In the genomic region with DNA sequence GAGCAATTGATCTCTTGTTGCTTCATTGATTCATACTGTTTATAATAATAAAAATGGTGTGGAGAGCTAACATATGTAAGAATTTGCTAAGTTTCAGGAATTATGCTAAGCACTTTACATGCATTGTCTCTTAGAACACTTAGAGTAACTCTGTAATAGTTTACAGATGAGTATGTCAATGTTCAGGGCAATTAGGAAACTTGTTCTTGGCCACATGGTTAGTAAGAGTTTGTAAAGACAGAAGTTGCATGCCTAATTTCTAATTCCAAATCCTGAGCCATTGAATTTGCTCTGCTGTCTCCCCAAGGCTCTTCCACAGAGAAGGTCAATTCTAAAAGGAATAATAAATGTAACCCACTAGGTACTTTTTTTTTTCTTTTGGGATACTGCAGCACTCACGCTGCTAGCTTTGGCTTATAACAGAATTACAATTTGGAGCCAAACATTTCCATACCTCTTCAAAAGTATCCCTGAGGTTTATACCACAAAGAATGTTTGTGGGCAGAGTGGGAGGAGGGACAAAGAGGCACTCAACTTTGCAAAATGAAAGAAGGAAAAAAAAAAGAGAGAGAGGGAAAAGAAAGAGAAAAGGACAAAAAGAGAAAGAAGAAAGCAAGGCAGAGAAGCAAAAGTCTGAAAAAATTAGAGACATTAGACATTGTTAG, we compare ENCODE assay signal across 29 cellular contexts.
DNase-seq lines count a peak whose midpoint lies in the region; ATAC-seq, FAIRE-seq and TF ChIP-seq lines count a peak whose summit lies in the region.
"Had no signal": no experiment of that assay in that cellular context is flagged by ENCODE, and none has a peak within 500 bp of the region (broad histone marks: within the 10 kb centered on the region; RNA-seq: fewer than 3 reads in every experiment).

No MANE protein-coding gene starts in this region.

- no peaks in the 10 kb centered on the region for H3K79me2 ChIP-seq in HepG2 (ENCODE audit: insufficient read depth, low read length)

- no peak overlapping the region for H3K4me2 ChIP-seq in HepG2 (ENCODE audit: low read depth, low read length)
- H3K4me2 ChIP-seq: BLaER1 treated with 17β-estradiol and CSF1 and Interleukin-3, amounts not matched to agents 10 nM and 100 nM had no signal

- H3K27me3 ChIP-seq in HepG2 (ENCODE audit: control insufficient read depth in 1 of 2, insufficient read depth in 2 of 2, low read length in 2 of 2) = no peaks in the 10 kb centered on the region
- no peaks in the 10 kb centered on the region for H3K27me3 ChIP-seq in right lobe of liver
- H3K27me3 ChIP-seq: BLaER1 treated with 17β-estradiol and CSF1 and Interleukin-3, amounts not matched to agents 10 nM and 100 nM; esophagus muscularis mucosa; Peyer's patch; right atrium auricular region had no signal

- TF ChIP-seq EP300 in HepG2 (IDR thresholded peaks at IDR 0.05; ENCODE audit: low read depth in 2 of 2, low read length in 2 of 2) (no peak), HepG2 (CRISPR knock-in tag; IDR thresholded peaks at IDR 0.05; ENCODE audit: borderline replicate concordance) (no peak)

- H3K9ac ChIP-seq in HepG2 (ENCODE audit: insufficient read depth, low read depth, low read length) = no peak overlapping the region
- H3K9ac ChIP-seq: BLaER1 treated with 17β-estradiol and CSF1 and Interleukin-3, amounts not matched to agents 10 nM and 100 nM had no signal

- TF ChIP-seq CTCF in HepG2 (CRISPR knock-in tag; IDR thresholded peaks at IDR 0.05) (no peak), right lobe of liver (IDR thresholded peaks at IDR 0.05) (no peak), fibroblast of the aortic adventitia (IDR thresholded peaks at IDR 0.05; ENCODE audit: insufficient read depth, low read length) (no peak), GM13976 (IDR thresholded peaks at IDR 0.05; ENCODE audit: borderline replicate concordance, control extremely low read depth, extremely low read depth, insufficient read depth, missing control alignments) (no peak)

- BruUV-seq in HepG2 (replicated peaks; lab: Mats Ljungman, UMichigan) = no TSS peak

- TF ChIP-seq POLR2A in HepG2 (IDR thresholded peaks at IDR 0.05; ENCODE audit: insufficient read depth in 1 of 2, low read depth in 2 of 2, low read length in 2 of 2) (no peak), right lobe of liver (IDR thresholded peaks at IDR 0.05) (no peak)

- POLR2A ChIA-PET in HepG2 (lab: Yijun Ruan, JAX) = no interaction called here

- intact Hi-C loops in HepG2 (cut with micrococcal nuclease; ENCODE audit: unreplicated experiment) = no loop called here
- intact Hi-C loops in right lobe of liver (cut with DNase I) = no loop called here

- no peak overlapping the region for H3K4me3 ChIP-seq in HepG2 (replicated peaks in 1 of 3; ENCODE audit: insufficient read depth in 1 of 3, low read depth in 2 of 3, low read length in 3 of 3)
- H3K4me3 ChIP-seq in right lobe of liver = no peak overlapping the region
- H3K4me3 ChIP-seq in fibroblast of the aortic adventitia (ENCODE audit: low read depth, low read length) = no peak overlapping the region
- H3K4me3 ChIP-seq: BLaER1 treated with 17β-estradiol and CSF1 and Interleukin-3, amounts not matched to agents 10 nM and 100 nM; esophagus muscularis mucosa; HAP-1; lung; Peyer's patch; right atrium auricular region had no signal

- FAIRE-seq in HepG2 (lab: Jason Lieb, UNC) = peak; percentile 12
- FAIRE-seq: D721Med, keratinocyte had no signal

- no peaks in the 10 kb centered on the region for H4K20me1 ChIP-seq in HepG2 (ENCODE audit: insufficient read depth, low read length)
- H4K20me1 ChIP-seq: BLaER1 treated with 17β-estradiol and CSF1 and Interleukin-3, amounts not matched to agents 10 nM and 100 nM had no signal

- H3K36me3 ChIP-seq in HepG2 (replicated peaks in 1 of 2; ENCODE audit: control insufficient read depth in 1 of 2, insufficient read depth in 2 of 2, low read length in 2 of 2) (no peaks in the 10 kb centered on the region), right lobe of liver (no peaks in the 10 kb centered on the region)
- H3K36me3 ChIP-seq: BLaER1 treated with 17β-estradiol and CSF1 and Interleukin-3, amounts not matched to agents 10 nM and 100 nM; esophagus muscularis mucosa; HAP-1; Peyer's patch; right atrium auricular region had no signal

- ATAC-seq in HepG2 (no peak), right lobe of liver (no peak), SK-N-SH treated with all-trans-retinoic acid at 6 μM for 48 hours (no peak), GM21515 (IDR thresholded peaks at IDR 0.05; ENCODE audit: unreplicated experiment) (no peak), HG03460 (IDR thresholded peaks at IDR 0.05; ENCODE audit: unreplicated experiment) (no peak)

- in situ Hi-C loops in HepG2 (cut with HindIII; ENCODE audit: extremely low pct_ligation_motif_present, low pct_unique_long_range_greater_than_20kb) = no loop called here
- in situ Hi-C loops in GM13976 (cut with MboI; ENCODE audit: low sequenced_read_pairs, unreplicated experiment) = no loop called here

- DNase-seq in HepG2 (ENCODE audit: low spot score) (no peak), right lobe of liver (no peak), astrocyte of the hippocampus (ENCODE audit: low read depth, low spot score) (peak; percentile 87), fibroblast of the aortic adventitia (ENCODE audit: low read depth) (peak; percentile 12), GM13976 (ENCODE audit: low spot score) (no peak)
- DNase-seq: 8988T; activated CD4-positive, alpha-beta memory T cell treated with anti-CD3 and anti-CD28 coated beads, Interleukin-2, amount 10 ng/mL, durations not matched to agents 7 days and 5 days; activated CD4-positive, CD25-positive, alpha-beta regulatory T cell; activated gamma-delta T cell treated with Interleukin-2 at 50 U/mL for 16 hours; activated T-cell treated with anti-CD3 and anti-CD28 coated beads for 4 hours; amniotic stem cell; cerebellar nuclear complex; effector CD8-positive, alpha-beta T cell; hypothalamus; NCI-H1105 treated with DMSO at 0.1 percent for 48 hours; NCI-H2081 treated with DMSO at 0.1 percent for 48 hours; NCI-H510A; Peyer's patch; substantia nigra had no signal

- no peaks in the 10 kb centered on the region for H3K4me1 ChIP-seq in HepG2 (ENCODE audit: insufficient read depth, low read length)
- no peaks in the 10 kb centered on the region for H3K4me1 ChIP-seq in right lobe of liver
- H3K4me1 ChIP-seq: esophagus muscularis mucosa, HAP-1, Peyer's patch, right atrium auricular region had no signal

- WGBS in HepG2 (ENCODE audit: low lambda C conversion rate) = 2% methylated on average over 1 of the region's 1 CpG
- 71% methylated on average over 1 of the region's 1 CpG for WGBS in right lobe of liver (ENCODE audit: insufficient coverage, low coverage, low lambda C conversion rate, missing lambda C conversion rate)

- H2AFZ ChIP-seq in HepG2 (ENCODE audit: low read length) = no peak overlapping the region

- TF ChIP-seq RAD21 in HepG2 (CRISPR knock-in tag; IDR thresholded peaks at IDR 0.05) = no peak

- H3K27ac ChIP-seq in HepG2 (ENCODE audit: extremely low read length, insufficient read depth, low read length) (no peak overlapping the region), right lobe of liver (no peak overlapping the region)
- H3K27ac ChIP-seq: BLaER1 treated with 17β-estradiol and CSF1 and Interleukin-3, amounts not matched to agents 10 nM and 100 nM; esophagus muscularis mucosa; Peyer's patch; right atrium auricular region had no signal

- H3K9me3 ChIP-seq in HepG2 (ENCODE audit: low read length) (no peaks in the 10 kb centered on the region), right lobe of liver (no peaks in the 10 kb centered on the region)
- H3K9me3 ChIP-seq: HAP-1, Peyer's patch had no signal

- CTCF ChIA-PET in HepG2 (lab: Yijun Ruan, JAX; ENCODE audit: low intra/inter-chr PET ratio, low total read pairs) = no interaction called here

TF ChIP-seq in HepG2, 621 proteins besides CTCF, POLR2A, EP300 and RAD21 (continues in another document):
- TF ChIP-seq, protein P1, sequence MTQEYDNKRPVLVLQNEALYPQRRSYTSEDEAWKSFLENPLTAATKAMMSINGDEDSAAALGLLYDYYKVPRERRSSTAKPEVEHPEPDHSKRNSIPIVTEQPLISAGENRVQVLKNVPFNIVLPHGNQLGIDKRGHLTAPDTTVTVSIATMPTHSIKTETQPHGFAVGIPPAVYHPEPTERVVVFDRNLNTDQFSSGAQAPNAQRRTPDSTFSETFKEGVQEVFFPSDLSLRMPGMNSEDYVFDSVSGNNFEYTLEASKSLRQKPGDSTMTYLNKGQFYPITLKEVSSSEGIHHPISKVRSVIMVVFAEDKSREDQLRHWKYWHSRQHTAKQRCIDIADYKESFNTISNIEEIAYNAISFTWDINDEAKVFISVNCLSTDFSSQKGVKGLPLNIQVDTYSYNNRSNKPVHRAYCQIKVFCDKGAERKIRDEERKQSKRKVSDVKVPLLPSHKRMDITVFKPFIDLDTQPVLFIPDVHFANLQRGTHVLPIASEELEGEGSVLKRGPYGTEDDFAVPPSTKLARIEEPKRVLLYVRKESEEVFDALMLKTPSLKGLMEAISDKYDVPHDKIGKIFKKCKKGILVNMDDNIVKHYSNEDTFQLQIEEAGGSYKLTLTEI (CRISPR knock-in tag; conservative IDR thresholded peaks at IDR 0.05) = no peak
- no peak for TF ChIP-seq PHF5A (CRISPR knock-in tag; IDR thresholded peaks at IDR 0.05; ENCODE audit: low read depth, unreplicated experiment)
- TF ChIP-seq TEAD3 (CRISPR knock-in tag; optimal IDR thresholded peaks at IDR 0.05; ENCODE audit: borderline replicate concordance) = no peak

TF ChIP-seq in SK-N-SH treated with all-trans-retinoic acid at 6 μM for 48 hours, 23 proteins besides CTCF, POLR2A, EP300 and RAD21:
- TF ChIP-seq ZFP3 (CRISPR knock-in tag; IDR thresholded peaks at IDR 0.05) = no peak

Comparison
In these comparisons a context has a peak if more than half of its experiments do, and no peak if none do; other contexts are left out.
1. DNase-seq: peak in astrocyte of the hippocampus (single experiment) and fibroblast of the aortic adventitia (single experiment); none in HepG2 (single experiment), right lobe of liver (0 of 3) and GM13976 (single experiment).